ENCODE assay signal across 28 cellular contexts in genomic region chr7:152130658-152131590, GRCh38.
A peak's percentile ranks its signal among the peaks of the same experiment; 100 is the strongest.
DNase-seq lines count a peak whose midpoint lies in the region; ATAC-seq and TF ChIP-seq lines count a peak whose summit lies in the region.
"Had no signal": no experiment of that assay in that cellular context is flagged by ENCODE, and none has a peak within 500 bp of the region (broad histone marks: within the 10 kb centered on the region; RNA-seq: fewer than 3 reads in every experiment).

No MANE protein-coding gene starts in this region.

- DNase-seq in CD14-positive monocyte (ENCODE audit: low spot score) = no peak
- DNase-seq in DND-41 = no peak
- DNase-seq in naive B cell = no peak
- no peak for DNase-seq in activated CD4-positive, alpha-beta memory T cell treated with anti-CD3 and anti-CD28 coated beads for 36 hours
- no peak for DNase-seq in NOMO-1 treated with DMSO at 0.1 percent for 48 hours (lab: John Stamatoyannopoulos, UW; ENCODE audit: unreplicated experiment)
- no peak for DNase-seq in SHP77 treated with DMSO at 0.1 percent for 48 hours (lab: John Stamatoyannopoulos, UW)
- no peak for DNase-seq in mucosa of descending colon
- DNase-seq: activated B cell treated with CpG ODN at 0.5 μM for 24 hours; activated naive CD8-positive, alpha-beta T cell treated with anti-CD3 and anti-CD28 coated beads, Interleukin-2, amount 10 ng/mL, durations not matched to agents 7 days and 5 days; aorta; colonic mucosa; effector CD4-positive, alpha-beta T cell; GDM1; NCI-H1048; NCI-H1694 treated with DMSO at 0.1 percent for 48 hours; NCI-H2171 treated with DMSO at 0.1 percent for 48 hours; NCI-H510A; stimulated activated CD4-positive, alpha-beta T cell treated with anti-CD3 and anti-CD28 coated beads, Interleukin-12 subunit alpha, Interleukin-12 subunit beta, amount 100 ng/mL, for 4 hours; stimulated activated CD4-positive, alpha-beta T cell treated with anti-CD3 and anti-CD28 coated beads, Interleukin-2, amount 100 ng/mL, for 48 hours; substantia nigra; T-helper 1 cell had no signal

- H3K27ac Mint-ChIP-seq in CD14-positive monocyte (peak overlapping the region in 4 of 7 donors; percentile 19 to 50 (median 36)), naive B cell (peak overlapping the region; percentile 58 to 95 (median 90))
- H3K27ac Mint-ChIP-seq in activated T-helper 17 cell treated with anti-CD3 and anti-CD28 coated beads, Interleukin-2, amount 50 U/mL, for 72 hours = peak overlapping the region; percentile 69
- H3K27ac Mint-ChIP-seq in activated CD4-positive, alpha-beta memory T cell treated with anti-CD3 and anti-CD28 coated beads for 36 hours = no peak overlapping the region
- H3K27ac Mint-ChIP-seq: activated B cell treated with CpG ODN at 0.5 μM for 24 hours; activated naive CD8-positive, alpha-beta T cell treated with anti-CD3 and anti-CD28 coated beads, Interleukin-2, amount 10 ng/mL, durations not matched to agents 7 days and 5 days had no signal

- H4K20me1 ChIP-seq in DND-41 (ENCODE audit: insufficient read depth, low read length) = no peaks in the 10 kb centered on the region

- H3K4me1 Mint-ChIP-seq in CD14-positive monocyte (no peaks in the 10 kb centered on the region), naive B cell (peaks cover 0 to 11% (median 4%) of the 10 kb centered on the region in 3 donors)
- no peaks in the 10 kb centered on the region for H3K4me1 Mint-ChIP-seq in activated T-helper 17 cell treated with anti-CD3 and anti-CD28 coated beads, Interleukin-2, amount 50 U/mL, for 72 hours
- no peaks in the 10 kb centered on the region for H3K4me1 Mint-ChIP-seq in activated CD4-positive, alpha-beta memory T cell treated with anti-CD3 and anti-CD28 coated beads for 36 hours (ENCODE audit: low read depth)
- H3K4me1 Mint-ChIP-seq: activated B cell treated with CpG ODN at 0.5 μM for 24 hours; activated naive CD8-positive, alpha-beta T cell treated with anti-CD3 and anti-CD28 coated beads, Interleukin-2, amount 10 ng/mL, durations not matched to agents 7 days and 5 days had no signal

- no peak overlapping the region for H3K4me3 Mint-ChIP-seq in CD14-positive monocyte
- H3K4me3 Mint-ChIP-seq in activated T-helper 17 cell treated with anti-CD3 and anti-CD28 coated beads, Interleukin-2, amount 50 U/mL, for 72 hours = no peak overlapping the region
- H3K4me3 Mint-ChIP-seq in naive B cell = peak overlapping the region in 2 of 8 donors; percentile 13 to 29
- H3K4me3 Mint-ChIP-seq in activated CD4-positive, alpha-beta memory T cell treated with anti-CD3 and anti-CD28 coated beads for 36 hours = no peak overlapping the region
- H3K4me3 Mint-ChIP-seq: activated B cell treated with CpG ODN at 0.5 μM for 24 hours; activated naive CD8-positive, alpha-beta T cell treated with anti-CD3 and anti-CD28 coated beads, Interleukin-2, amount 10 ng/mL, durations not matched to agents 7 days and 5 days had no signal

- peaks cover 65 to 83% of the 10 kb centered on the region in 2 donors for H3K36me3 Mint-ChIP-seq in CD14-positive monocyte
- H3K36me3 Mint-ChIP-seq in activated T-helper 17 cell treated with anti-CD3 and anti-CD28 coated beads, Interleukin-2, amount 50 U/mL, for 72 hours (ENCODE audit: low read depth) = peaks cover 74% of the 10 kb centered on the region
- peaks cover 7 to 41% of the 10 kb centered on the region in 2 donors for H3K36me3 Mint-ChIP-seq in naive B cell
- H3K36me3 Mint-ChIP-seq in activated CD4-positive, alpha-beta memory T cell treated with anti-CD3 and anti-CD28 coated beads for 36 hours = peaks cover 28% of the 10 kb centered on the region

- no peaks in the 10 kb centered on the region for H3K4me1 ChIP-seq in DND-41 (ENCODE audit: insufficient read depth, low read length)
- H3K4me1 ChIP-seq in mucosa of descending colon (ENCODE audit: low read depth) = no peaks in the 10 kb centered on the region
- H3K4me1 ChIP-seq: colonic mucosa, prostate gland, upper lobe of left lung had no signal

- H3K4me2 ChIP-seq in DND-41 (ENCODE audit: insufficient read depth, low read length) = no peak overlapping the region

- no peaks in the 10 kb centered on the region for H3K27me3 ChIP-seq in DND-41 (ENCODE audit: insufficient read depth, low read length, poor library complexity)
- H3K27me3 ChIP-seq: colonic mucosa, neutrophil, SJSA1, upper lobe of left lung had no signal

- no peak overlapping the region for H3K9ac ChIP-seq in DND-41 (ENCODE audit: low read depth, low read length)

- H3K27ac ChIP-seq in DND-41 (ENCODE audit: low read length) = no peak overlapping the region
- H3K27ac ChIP-seq: colonic mucosa, neutrophil, prostate gland, SJSA1, upper lobe of left lung had no signal

- H3K27me3 Mint-ChIP-seq in CD14-positive monocyte (ENCODE audit: low read depth in 3 of 3) (peaks cover 0 to 2% (median 1%) of the 10 kb centered on the region in 3 donors), naive B cell (no peaks in the 10 kb centered on the region)
- H3K27me3 Mint-ChIP-seq in activated T-helper 17 cell treated with anti-CD3 and anti-CD28 coated beads, Interleukin-2, amount 50 U/mL, for 72 hours = no peaks in the 10 kb centered on the region
- no peaks in the 10 kb centered on the region for H3K27me3 Mint-ChIP-seq in activated CD4-positive, alpha-beta memory T cell treated with anti-CD3 and anti-CD28 coated beads for 36 hours
- H3K27me3 Mint-ChIP-seq: activated B cell treated with CpG ODN at 0.5 μM for 24 hours; activated naive CD8-positive, alpha-beta T cell treated with anti-CD3 and anti-CD28 coated beads, Interleukin-2, amount 10 ng/mL, durations not matched to agents 7 days and 5 days had no signal

- H3K9me3 Mint-ChIP-seq in CD14-positive monocyte = peaks cover 0 to 16% (median 2%) of the 10 kb centered on the region in 7 donors
- H3K9me3 Mint-ChIP-seq in activated T-helper 17 cell treated with anti-CD3 and anti-CD28 coated beads, Interleukin-2, amount 50 U/mL, for 72 hours = no peaks in the 10 kb centered on the region
- H3K9me3 Mint-ChIP-seq in naive B cell = peaks cover 0 to 5% (median 0%) of the 10 kb centered on the region in 7 donors
- no peaks in the 10 kb centered on the region for H3K9me3 Mint-ChIP-seq in activated CD4-positive, alpha-beta memory T cell treated with anti-CD3 and anti-CD28 coated beads for 36 hours
- H3K9me3 Mint-ChIP-seq: activated B cell treated with CpG ODN at 0.5 μM for 24 hours; activated naive CD8-positive, alpha-beta T cell treated with anti-CD3 and anti-CD28 coated beads, Interleukin-2, amount 10 ng/mL, durations not matched to agents 7 days and 5 days had no signal

- POLR2A ChIA-PET in activated CD4-positive, alpha-beta memory T cell treated with anti-CD3 and anti-CD28 coated beads for 36 hours (lab: Charles Lee) = no interaction called here

- H3K36me3 ChIP-seq in DND-41 (ENCODE audit: insufficient read depth, low read length) (peaks cover 68% of the 10 kb centered on the region), mucosa of descending colon (ENCODE audit: low read depth) (no peaks in the 10 kb centered on the region)

- no peak overlapping the region for H3K4me3 ChIP-seq in DND-41 (ENCODE audit: low read depth in 1 of 2, low read length in 2 of 2)
- H3K4me3 ChIP-seq in mucosa of descending colon = no peak overlapping the region
- H3K4me3 ChIP-seq: colonic mucosa, prostate gland, SJSA1, upper lobe of left lung had no signal

- H2AFZ ChIP-seq in DND-41 (ENCODE audit: low read depth, low read length) = no peak overlapping the region

- intact Hi-C loops in CD14-positive monocyte (cut with micrococcal nuclease) (no loop called here), mucosa of descending colon (cut with DNase I, micrococcal nuclease) (no loop called here)
- intact Hi-C loops in activated CD4-positive, alpha-beta memory T cell treated with anti-CD3 and anti-CD28 coated beads for 36 hours (cut with micrococcal nuclease) = no loop called here

- H3K79me2 ChIP-seq in DND-41 (ENCODE audit: insufficient read depth, low read length) = no peaks in the 10 kb centered on the region

- no peaks in the 10 kb centered on the region for H3K9me3 ChIP-seq in DND-41 (ENCODE audit: insufficient read depth, low read length, severe bottlenecking)
- no peaks in the 10 kb centered on the region for H3K9me3 ChIP-seq in mucosa of descending colon
- H3K9me3 ChIP-seq: colonic mucosa, neutrophil, prostate gland, SJSA1, upper lobe of left lung had no signal

- no peak for TF ChIP-seq CTCF in CD14-positive monocyte (IDR thresholded peaks at IDR 0.05)
- TF ChIP-seq CTCF in DND-41 (IDR thresholded peaks at IDR 0.05; ENCODE audit: borderline replicate concordance, extremely low read depth, low read length, poor library complexity, severe bottlenecking) = no peak
- TF ChIP-seq CTCF in mucosa of descending colon (IDR thresholded peaks at IDR 0.05) = no peak

- CTCF ChIA-PET in activated CD4-positive, alpha-beta memory T cell treated with anti-CD3 and anti-CD28 coated beads for 36 hours (lab: Charles Lee) = no interaction called here

- ATAC-seq in DND-41 (ENCODE audit: insufficient read depth, low read depth) (peak; percentile 20; the same call in 1 of the 3 replicates), naive B cell (ENCODE audit: low read depth in 2 of 2) (no peak), mucosa of descending colon (no peak)
- ATAC-seq in activated T-helper 17 cell treated with anti-CD3 and anti-CD28 coated beads, Interleukin-2, amount 50 U/mL, for 72 hours (replicated peaks) = no peak
- ATAC-seq: left lobe of liver, sciatic nerve had no signal
